Comparison of ENCODE assay signal across 2 cellular contexts in the genomic region with DNA sequence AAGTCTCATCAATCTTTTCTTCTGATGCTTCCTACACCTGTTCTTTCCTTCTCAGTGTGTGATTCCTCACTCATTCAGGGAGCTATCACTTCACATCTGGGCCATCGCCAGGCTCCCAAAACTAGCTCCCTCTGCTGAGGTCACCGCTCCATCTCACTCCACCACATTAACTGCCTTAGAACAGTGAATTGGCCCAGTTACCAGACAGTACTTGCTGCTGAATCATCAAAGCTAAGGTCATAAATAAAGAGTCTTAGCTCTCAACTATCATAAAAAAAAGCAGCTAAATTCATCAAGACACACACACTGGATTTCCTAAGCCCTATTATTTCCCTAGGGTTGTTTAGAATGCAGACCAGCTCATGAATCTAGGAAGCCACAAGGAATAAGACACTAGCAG.
TF ChIP-seq lines count a peak whose summit lies in the region.

No MANE protein-coding gene starts in this region.

TF ChIP-seq in SK-N-SH treated with all-trans-retinoic acid at 6 μM for 48 hours, 23 proteins besides CTCF, POLR2A, EP300 and RAD21:
- TF ChIP-seq, protein P1, sequence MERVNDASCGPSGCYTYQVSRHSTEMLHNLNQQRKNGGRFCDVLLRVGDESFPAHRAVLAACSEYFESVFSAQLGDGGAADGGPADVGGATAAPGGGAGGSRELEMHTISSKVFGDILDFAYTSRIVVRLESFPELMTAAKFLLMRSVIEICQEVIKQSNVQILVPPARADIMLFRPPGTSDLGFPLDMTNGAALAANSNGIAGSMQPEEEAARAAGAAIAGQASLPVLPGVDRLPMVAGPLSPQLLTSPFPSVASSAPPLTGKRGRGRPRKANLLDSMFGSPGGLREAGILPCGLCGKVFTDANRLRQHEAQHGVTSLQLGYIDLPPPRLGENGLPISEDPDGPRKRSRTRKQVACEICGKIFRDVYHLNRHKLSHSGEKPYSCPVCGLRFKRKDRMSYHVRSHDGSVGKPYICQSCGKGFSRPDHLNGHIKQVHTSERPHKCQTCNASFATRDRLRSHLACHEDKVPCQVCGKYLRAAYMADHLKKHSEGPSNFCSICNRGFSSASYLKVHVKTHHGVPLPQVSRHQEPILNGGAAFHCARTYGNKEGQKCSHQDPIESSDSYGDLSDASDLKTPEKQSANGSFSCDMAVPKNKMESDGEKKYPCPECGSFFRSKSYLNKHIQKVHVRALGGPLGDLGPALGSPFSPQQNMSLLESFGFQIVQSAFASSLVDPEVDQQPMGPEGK (CRISPR knock-in tag; IDR thresholded peaks at IDR 0.05; ENCODE audit: borderline replicate concordance) = no peak
- TF ChIP-seq SNAI2 (CRISPR knock-in tag; IDR thresholded peaks at IDR 0.05) (no peak), ESRRG (CRISPR knock-in tag; IDR thresholded peaks at IDR 0.05) (no peak)
- TF ChIP-seq, protein P2, sequence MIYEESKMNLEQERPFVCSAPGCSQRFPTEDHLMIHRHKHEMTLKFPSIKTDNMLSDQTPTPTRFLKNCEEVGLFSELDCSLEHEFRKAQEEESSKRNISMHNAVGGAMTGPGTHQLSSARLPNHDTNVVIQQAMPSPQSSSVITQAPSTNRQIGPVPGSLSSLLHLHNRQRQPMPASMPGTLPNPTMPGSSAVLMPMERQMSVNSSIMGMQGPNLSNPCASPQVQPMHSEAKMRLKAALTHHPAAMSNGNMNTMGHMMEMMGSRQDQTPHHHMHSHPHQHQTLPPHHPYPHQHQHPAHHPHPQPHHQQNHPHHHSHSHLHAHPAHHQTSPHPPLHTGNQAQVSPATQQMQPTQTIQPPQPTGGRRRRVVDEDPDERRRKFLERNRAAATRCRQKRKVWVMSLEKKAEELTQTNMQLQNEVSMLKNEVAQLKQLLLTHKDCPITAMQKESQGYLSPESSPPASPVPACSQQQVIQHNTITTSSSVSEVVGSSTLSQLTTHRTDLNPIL (CRISPR knock-in tag; IDR thresholded peaks at IDR 0.05; ENCODE audit: low read depth) = no peak
- TF ChIP-seq, protein P3, sequence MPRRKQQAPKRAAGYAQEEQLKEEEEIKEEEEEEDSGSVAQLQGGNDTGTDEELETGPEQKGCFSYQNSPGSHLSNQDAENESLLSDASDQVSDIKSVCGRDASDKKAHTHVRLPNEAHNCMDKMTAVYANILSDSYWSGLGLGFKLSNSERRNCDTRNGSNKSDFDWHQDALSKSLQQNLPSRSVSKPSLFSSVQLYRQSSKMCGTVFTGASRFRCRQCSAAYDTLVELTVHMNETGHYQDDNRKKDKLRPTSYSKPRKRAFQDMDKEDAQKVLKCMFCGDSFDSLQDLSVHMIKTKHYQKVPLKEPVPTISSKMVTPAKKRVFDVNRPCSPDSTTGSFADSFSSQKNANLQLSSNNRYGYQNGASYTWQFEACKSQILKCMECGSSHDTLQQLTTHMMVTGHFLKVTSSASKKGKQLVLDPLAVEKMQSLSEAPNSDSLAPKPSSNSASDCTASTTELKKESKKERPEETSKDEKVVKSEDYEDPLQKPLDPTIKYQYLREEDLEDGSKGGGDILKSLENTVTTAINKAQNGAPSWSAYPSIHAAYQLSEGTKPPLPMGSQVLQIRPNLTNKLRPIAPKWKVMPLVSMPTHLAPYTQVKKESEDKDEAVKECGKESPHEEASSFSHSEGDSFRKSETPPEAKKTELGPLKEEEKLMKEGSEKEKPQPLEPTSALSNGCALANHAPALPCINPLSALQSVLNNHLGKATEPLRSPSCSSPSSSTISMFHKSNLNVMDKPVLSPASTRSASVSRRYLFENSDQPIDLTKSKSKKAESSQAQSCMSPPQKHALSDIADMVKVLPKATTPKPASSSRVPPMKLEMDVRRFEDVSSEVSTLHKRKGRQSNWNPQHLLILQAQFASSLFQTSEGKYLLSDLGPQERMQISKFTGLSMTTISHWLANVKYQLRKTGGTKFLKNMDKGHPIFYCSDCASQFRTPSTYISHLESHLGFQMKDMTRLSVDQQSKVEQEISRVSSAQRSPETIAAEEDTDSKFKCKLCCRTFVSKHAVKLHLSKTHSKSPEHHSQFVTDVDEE (CRISPR knock-in tag; IDR thresholded peaks at IDR 0.05) = no peak

TF ChIP-seq in SK-N-SH, 30 proteins besides CTCF, POLR2A, EP300 and RAD21 (continued from another document):
- TF ChIP-seq POLR2AphosphoS5 (IDR thresholded peaks at IDR 0.05; ENCODE audit: low read depth, low read length) (no peak), RFX5 (IDR thresholded peaks at IDR 0.05; ENCODE audit: low read length) (no peak), NFIC (IDR thresholded peaks at IDR 0.05; ENCODE audit: borderline replicate concordance) (no peak), GATA2 (CRISPR knock-in tag; IDR thresholded peaks at IDR 0.05) (no peak)
- TF ChIP-seq, protein P4, sequence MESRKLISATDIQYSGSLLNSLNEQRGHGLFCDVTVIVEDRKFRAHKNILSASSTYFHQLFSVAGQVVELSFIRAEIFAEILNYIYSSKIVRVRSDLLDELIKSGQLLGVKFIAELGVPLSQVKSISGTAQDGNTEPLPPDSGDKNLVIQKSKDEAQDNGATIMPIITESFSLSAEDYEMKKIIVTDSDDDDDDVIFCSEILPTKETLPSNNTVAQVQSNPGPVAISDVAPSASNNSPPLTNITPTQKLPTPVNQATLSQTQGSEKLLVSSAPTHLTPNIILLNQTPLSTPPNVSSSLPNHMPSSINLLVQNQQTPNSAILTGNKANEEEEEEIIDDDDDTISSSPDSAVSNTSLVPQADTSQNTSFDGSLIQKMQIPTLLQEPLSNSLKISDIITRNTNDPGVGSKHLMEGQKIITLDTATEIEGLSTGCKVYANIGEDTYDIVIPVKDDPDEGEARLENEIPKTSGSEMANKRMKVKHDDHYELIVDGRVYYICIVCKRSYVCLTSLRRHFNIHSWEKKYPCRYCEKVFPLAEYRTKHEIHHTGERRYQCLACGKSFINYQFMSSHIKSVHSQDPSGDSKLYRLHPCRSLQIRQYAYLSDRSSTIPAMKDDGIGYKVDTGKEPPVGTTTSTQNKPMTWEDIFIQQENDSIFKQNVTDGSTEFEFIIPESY (IDR thresholded peaks at IDR 0.05; ENCODE audit: borderline replicate concordance, low read depth) = no peak
